ENCODE assay signal across 22 cellular contexts in the genomic region with DNA sequence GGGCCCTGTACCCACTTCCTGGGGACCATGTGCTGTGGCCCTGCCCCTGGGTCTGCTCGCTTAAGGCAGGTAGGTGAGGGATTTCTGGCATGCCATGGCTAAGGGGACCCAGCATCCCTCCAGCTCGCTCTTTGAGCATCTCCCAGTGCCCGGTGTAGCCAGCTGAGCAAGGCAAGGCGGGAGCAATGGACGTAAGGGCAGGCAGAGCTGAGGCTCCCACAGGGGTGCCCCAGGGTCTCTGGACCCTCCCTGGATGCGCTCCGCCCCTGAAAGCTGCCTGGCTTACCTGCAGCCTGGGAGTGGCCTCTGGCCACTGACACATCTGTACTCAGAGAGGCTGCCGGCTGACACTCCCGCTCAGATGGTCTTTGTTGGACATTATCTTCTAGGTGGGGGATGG.
"Had no signal": no experiment of that assay in that cellular context is flagged by ENCODE, and none has a peak within 500 bp of the region (broad histone marks: within the 10 kb centered on the region; RNA-seq: fewer than 3 reads in every experiment).

No MANE protein-coding gene starts in this region.

- H3K27me3 ChIP-seq: colonic mucosa, neutrophil had no signal

- H3K36me3 ChIP-seq: colonic mucosa, esophagus squamous epithelium, left ventricle myocardium inferior, neutrophil, stomach, tibial artery had no signal

- DNase-seq: activated CD4-positive, alpha-beta T cell treated with anti-CD3 and anti-CD28 coated beads for 36 hours; activated CD4-positive, alpha-beta T cell treated with anti-CD3 and anti-CD28 coated beads, Interleukin-2, amount 50 U/mL, for 48 hours; activated CD4-positive, CD25-positive, alpha-beta regulatory T cell; activated CD8-positive, alpha-beta memory T cell treated with anti-CD3 and anti-CD28 coated beads for 24 hours; activated gamma-delta T cell; activated naive CD4-positive, alpha-beta T cell treated with anti-CD3 and anti-CD28 coated beads, Interleukin-2, amount 10 ng/mL, durations not matched to agents 7 days and 5 days; activated naive CD8-positive, alpha-beta T cell treated with anti-CD3 and anti-CD28 coated beads, Interleukin-2, amount 50 U/mL, for 24 hours; colonic mucosa; effector CD8-positive, alpha-beta T cell; esophagus squamous epithelium; foreskin melanocyte; left ventricle myocardium inferior; small intestine; stimulated activated CD4-positive, alpha-beta T cell treated with anti-CD3 and anti-CD28 coated beads, Interleukin-2, amount 100 ng/mL, for 24 hours; stimulated activated naive B cell treated with anti-CD40 and anti-IgM and Interleukin-4, amounts not matched to agents 10 μg/mL and 1 μg/mL and 100 μg/mL, for 72 hours; stomach had no signal

- ATAC-seq: activated CD4-positive, alpha-beta T cell treated with anti-CD3 and anti-CD28 coated beads for 36 hours; activated naive CD8-positive, alpha-beta T cell treated with anti-CD3 and anti-CD28 coated beads, Interleukin-2, amount 50 U/mL, for 24 hours; sciatic nerve; stimulated activated naive B cell treated with anti-CD40 and anti-IgM and Interleukin-4, amounts not matched to agents 10 μg/mL and 1 μg/mL and 100 μg/mL, for 72 hours had no signal

- H3K4me1 ChIP-seq: colonic mucosa, esophagus squamous epithelium, left ventricle myocardium inferior, tibial artery had no signal

- H3K9me3 ChIP-seq: colonic mucosa, esophagus squamous epithelium, left ventricle myocardium inferior, neutrophil, stomach, tibial artery had no signal

- H3K4me3 ChIP-seq: colonic mucosa, esophagus squamous epithelium, left ventricle myocardium inferior, stomach, tibial artery had no signal

- H3K27ac ChIP-seq: colonic mucosa, epithelial cell of prostate, esophagus squamous epithelium, left ventricle myocardium inferior, neutrophil, tibial artery had no signal

- FAIRE-seq: endometrium, islet of Langerhans, small intestine had no signal
